19 cellular contexts compared by ENCODE assay signal in the genomic region with DNA sequence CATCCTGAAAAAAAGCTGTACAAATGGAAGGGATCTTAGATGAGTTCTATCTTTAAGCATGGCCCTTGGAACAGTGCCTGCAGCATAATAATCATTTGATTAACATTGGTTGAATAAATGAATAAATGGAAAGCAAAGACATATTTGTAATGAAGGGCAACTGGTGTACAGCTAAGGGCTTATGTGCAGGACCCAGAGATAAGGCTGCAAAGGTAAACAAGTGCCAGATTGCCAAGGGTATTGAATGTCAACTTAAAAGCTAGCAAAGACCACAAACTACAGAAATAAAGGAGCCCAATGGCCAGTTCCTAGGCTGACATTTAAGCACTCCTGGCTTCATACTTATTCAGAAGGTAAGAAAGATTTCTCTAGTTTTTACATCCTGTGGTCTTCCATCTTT. TPM values are rescaled to one million over a fixed set of nuclear protein-coding genes. Genes with fewer than 3 reads are reported as not detected.
DNase-seq lines count a peak whose midpoint lies in the region; ATAC-seq and TF ChIP-seq lines count a peak whose summit lies in the region.
"Had no signal": no experiment of that assay in that cellular context is flagged by ENCODE, and none has a peak within 500 bp of the region (broad histone marks: within the 10 kb centered on the region; RNA-seq: fewer than 3 reads in every experiment).

No MANE protein-coding gene starts in this region.

- no peak overlapping the region for H3K4me2 ChIP-seq in mesendoderm (ENCODE audit: low read length)
- H3K4me2 ChIP-seq: KMS-11, PC-9 had no signal

- intact Hi-C loops in left ventricle myocardium superior (cut with micrococcal nuclease) = loop anchor here (10.0 kb wide), 1 partner anchor 51 kb away; no protein-coding TSS in a partner anchor
- intact Hi-C loops in right cardiac atrium (cut with DNase I) = loop anchor here in 1 of 4 donors (10.0 kb wide), 1 partner anchor 51 kb away; no protein-coding TSS in a partner anchor

- H3K4me1 Mint-ChIP-seq in type B pancreatic cell (ENCODE audit: unreplicated experiment) = no peaks in the 10 kb centered on the region

- no peak overlapping the region for H4K8ac ChIP-seq in mesendoderm (ENCODE audit: low read depth, low read length)

- H2BK5ac ChIP-seq in mesendoderm (ENCODE audit: low read length) = no peak overlapping the region

- H3K79me1 ChIP-seq in mesendoderm (ENCODE audit: low read length) = peaks cover 7% of the 10 kb centered on the region

- peak overlapping the region; percentile 35 for H3K27ac Mint-ChIP-seq in type B pancreatic cell
- H3K27ac Mint-ChIP-seq: CD8-positive, alpha-beta T cell had no signal

- H2BK120ac ChIP-seq in mesendoderm (ENCODE audit: low read depth, low read length) = no peak overlapping the region

- no peaks in the 10 kb centered on the region for H3K9me3 ChIP-seq in right cardiac atrium (ENCODE audit: control insufficient read depth, low read length)
- H3K9me3 ChIP-seq: BE2C had no signal

- no peak overlapping the region for H2AK5ac ChIP-seq in mesendoderm (ENCODE audit: low read length)

- H2BK15ac ChIP-seq in mesendoderm (replicated peaks; ENCODE audit: low read depth) = no peak overlapping the region

- DNase-seq in NCI-H2171 treated with DMSO at 0.1 percent for 48 hours (lab: John Stamatoyannopoulos, UW) (peak; percentile 74), NCI-H2171 (lab: John Stamatoyannopoulos, UW) (no peak), left ventricle myocardium superior (no peak), right cardiac atrium (no peak), left lobe of liver (ENCODE audit: low spot score) (no peak), type B pancreatic cell (ENCODE audit: extremely low spot score, unreplicated experiment) (no peak), mesendoderm (no peak)
- DNase-seq: BE2C; CD8-positive, alpha-beta T cell; EL; GOT3; NCI-H1048; NCI-H1436 treated with DMSO at 0.1 percent for 48 hours; NCI-H2029 treated with DMSO at 0.1 percent for 48 hours; NCI-H510A; PC-9 had no signal

- no peak overlapping the region for H3K4me3 Mint-ChIP-seq in type B pancreatic cell
- H3K4me3 Mint-ChIP-seq: CD8-positive, alpha-beta T cell had no signal

- H3K4me3 ChIP-seq in right cardiac atrium (ENCODE audit: low read length) (no peak overlapping the region), mesendoderm (ENCODE audit: low read length) (no peak overlapping the region)
- H3K4me3 ChIP-seq: PC-9 had no signal

- no peaks in the 10 kb centered on the region for H3K4me1 ChIP-seq in right cardiac atrium (ENCODE audit: control insufficient read depth, insufficient read depth, low read length)
- H3K4me1 ChIP-seq in mesendoderm (ENCODE audit: control insufficient read depth, low read depth, low read length) = no peaks in the 10 kb centered on the region
- H3K4me1 ChIP-seq: BE2C had no signal

- no peak overlapping the region for H4K5ac ChIP-seq in mesendoderm (ENCODE audit: low read length)

- H3K27ac ChIP-seq in right cardiac atrium (ENCODE audit: low read length) (no peak overlapping the region), mesendoderm (ENCODE audit: low read depth, low read length) (no peak overlapping the region)
- H3K27ac ChIP-seq: 22Rv1, KMS-11, PC-9 had no signal

- no peak for TF ChIP-seq CTCF in type B pancreatic cell (conservative IDR thresholded peaks at IDR 0.05)

- no peaks in the 10 kb centered on the region for H3K9me3 Mint-ChIP-seq in type B pancreatic cell
- H3K9me3 Mint-ChIP-seq: CD8-positive, alpha-beta T cell had no signal

- peak; percentile 58 for ATAC-seq in left ventricle myocardium superior
- no peak for ATAC-seq in right cardiac atrium
- peak; percentile 37 for ATAC-seq in left lobe of liver
- no peak for ATAC-seq in esophagus mucosa
- ATAC-seq: CD8-positive, alpha-beta T cell had no signal

- no peaks in the 10 kb centered on the region for H3K27me3 Mint-ChIP-seq in type B pancreatic cell

- no peak overlapping the region for H3K23ac ChIP-seq in mesendoderm (ENCODE audit: low read length)

- H3K79me2 ChIP-seq in mesendoderm (ENCODE audit: control insufficient read depth, insufficient read depth, low read length) = peaks cover 2% of the 10 kb centered on the region

- no peak overlapping the region for H3K4ac ChIP-seq in mesendoderm (ENCODE audit: low read depth, low read length)

- no peak overlapping the region for H3K56ac ChIP-seq in mesendoderm (ENCODE audit: low read length)

- H3K9ac ChIP-seq in mesendoderm (ENCODE audit: low read length) = no peak overlapping the region
- H3K9ac ChIP-seq: KMS-11 had no signal

- peaks cover 25% of the 10 kb centered on the region for H3K36me3 Mint-ChIP-seq in type B pancreatic cell

- no peak overlapping the region for H3K18ac ChIP-seq in mesendoderm (ENCODE audit: low read length)

- H3K27me3 ChIP-seq in right cardiac atrium (ENCODE audit: control insufficient read depth, insufficient read depth) = no peaks in the 10 kb centered on the region
- H3K27me3 ChIP-seq in mesendoderm (ENCODE audit: insufficient read depth, low read length, poor library complexity) = no peaks in the 10 kb centered on the region
- H3K27me3 ChIP-seq: BE2C had no signal

- no peaks in the 10 kb centered on the region for H3K36me3 ChIP-seq in mesendoderm (ENCODE audit: control insufficient read depth, insufficient read depth, low read length)

RNA-seq across cellular contexts. Expression of a gene that starts 19.4 kb away (rescaled TPM):
- total RNA-seq in left ventricle myocardium superior (301 TPM), right cardiac atrium (100 to 1,000 TPM; 188 to 204 (median 201) TPM), left lobe of liver (50.1 TPM), type B pancreatic cell (ENCODE audit: low replicate concordance) (83.6 and 108 TPM in 2 replicates), esophagus mucosa (48.7 TPM)
- polyA plus RNA-seq in right cardiac atrium = 132 TPM
- 84.8 TPM for polyA plus RNA-seq in mesendoderm (2013, experiment 1 of 2)
- polyA plus RNA-seq in mesendoderm (2013, experiment 2 of 2) = 85.9 TPM

RNA-seq across cellular contexts. Expression of a gene that starts 23.4 kb away (rescaled TPM):
- total RNA-seq in left ventricle myocardium superior (101 TPM), right cardiac atrium (10 to 100 TPM; 53.7 to 78.6 (median 63.5) TPM), left lobe of liver (23.1 TPM), type B pancreatic cell (ENCODE audit: low replicate concordance) (40.2 and 43.5 TPM in 2 replicates), esophagus mucosa (36.7 TPM)
- polyA plus RNA-seq in right cardiac atrium = 48.5 TPM
- polyA plus RNA-seq in mesendoderm (2013, experiment 1 of 2) = 44.1 TPM
- 43.7 TPM for polyA plus RNA-seq in mesendoderm (2013, experiment 2 of 2)

Comparison
In these comparisons a context has a peak if more than half of its experiments do, and no peak if none do; other contexts are left out.
1. ATAC-seq: peak in left ventricle myocardium superior (single experiment) and left lobe of liver (single experiment); none in right cardiac atrium (0 of 2) and esophagus mucosa (single experiment).